Comparison of ENCODE assay signal across 15 cellular contexts in genomic region chr4:166662266-166662843, GRCh38.
A peak's percentile ranks its signal among the peaks of the same experiment; 100 is the strongest.
DNase-seq lines count a peak whose midpoint lies in the region; ATAC-seq and TF ChIP-seq lines count a peak whose summit lies in the region.
"Had no signal": no experiment of that assay in that cellular context is flagged by ENCODE, and none has a peak within 500 bp of the region (broad histone marks: within the 10 kb centered on the region; RNA-seq: fewer than 3 reads in every experiment).

No MANE protein-coding gene starts in this region.

- H3K9me3 ChIP-seq in SK-N-SH = no peaks in the 10 kb centered on the region; the same call in 1 of the 2 replicates
- H3K9me3 ChIP-seq: heart left ventricle, mucosa of descending colon had no signal

- H3K4me3 Mint-ChIP-seq in progenitor cell of endocrine pancreas (ENCODE audit: low read depth) = no peak overlapping the region
- H3K4me3 Mint-ChIP-seq: activated naive CD4-positive, alpha-beta T cell treated with anti-CD3 and anti-CD28 coated beads, Interleukin-2, amount 50 U/mL, for 24 hours; dendritic cell treated with granulocyte-macrophage colony-stimulating factor and Interleukin-4, amounts not matched to agents 40 ng/mL and 50 ng/mL, for 4 days had no signal

- H3K27me3 Mint-ChIP-seq in progenitor cell of endocrine pancreas = no peaks in the 10 kb centered on the region
- H3K27me3 Mint-ChIP-seq: activated naive CD4-positive, alpha-beta T cell treated with anti-CD3 and anti-CD28 coated beads, Interleukin-2, amount 50 U/mL, for 24 hours; dendritic cell treated with granulocyte-macrophage colony-stimulating factor and Interleukin-4, amounts not matched to agents 40 ng/mL and 50 ng/mL, for 4 days had no signal

- TF ChIP-seq RAD21 in SK-N-SH (IDR thresholded peaks at IDR 0.05; ENCODE audit: low read length) = no peak

- H3K27me3 ChIP-seq in SK-N-SH (ENCODE audit: insufficient read depth) = no peaks in the 10 kb centered on the region
- H3K27me3 ChIP-seq: heart left ventricle had no signal

- no peak for TF ChIP-seq EP300 in SK-N-SH (IDR thresholded peaks at IDR 0.05; ENCODE audit: borderline replicate concordance in 1 of 2, low read depth in 1 of 2, low read length in 1 of 2)

- H3K4me2 ChIP-seq in SK-N-SH = no peak overlapping the region

- no peak overlapping the region for H3K9ac ChIP-seq in SK-N-SH

- no peak overlapping the region for H3K4me3 ChIP-seq in SK-N-SH (ENCODE audit: low read depth in 2 of 2, low read length in 1 of 2)
- H3K4me3 ChIP-seq: heart left ventricle, mucosa of descending colon had no signal

- H3K27ac Mint-ChIP-seq in progenitor cell of endocrine pancreas = peak overlapping the region; percentile 8
- H3K27ac Mint-ChIP-seq: activated naive CD4-positive, alpha-beta T cell treated with anti-CD3 and anti-CD28 coated beads, Interleukin-2, amount 50 U/mL, for 24 hours; dendritic cell treated with granulocyte-macrophage colony-stimulating factor and Interleukin-4, amounts not matched to agents 40 ng/mL and 50 ng/mL, for 4 days had no signal

- H3K36me3 ChIP-seq in SK-N-SH (replicated peaks in 1 of 2; ENCODE audit: control insufficient read depth in 1 of 2, insufficient read depth in 2 of 2, low read length in 1 of 2) = no peaks in the 10 kb centered on the region
- H3K36me3 ChIP-seq: heart left ventricle had no signal

- DNase-seq in progenitor cell of endocrine pancreas (ENCODE audit: low spot score, unreplicated experiment) (no peak), kidney glomerular epithelial cell (lab: John Stamatoyannopoulos, UW) (no peak), AG08396 (ENCODE audit: low spot score) (no peak), SK-N-SH (no peak)
- DNase-seq: activated CD4-positive, CD25-positive, alpha-beta regulatory T cell; DND-41; heart left ventricle; mucosa of descending colon; NCI-H1105 treated with DMSO at 0.1 percent for 48 hours; stimulated activated CD8-positive, alpha-beta memory T cell treated with anti-CD3 and anti-CD28 coated beads, Interleukin-4, amount 100 ng/mL, for 48 hours had no signal

- H3K9me2 ChIP-seq in SK-N-SH = no peaks in the 10 kb centered on the region

- no peaks in the 10 kb centered on the region for H4K20me1 ChIP-seq in SK-N-SH (ENCODE audit: insufficient read depth)

- no peaks in the 10 kb centered on the region for H3K9me3 Mint-ChIP-seq in progenitor cell of endocrine pancreas (ENCODE audit: low read depth)

- no peaks in the 10 kb centered on the region; the same call in 1 of the 2 replicates for H3K79me2 ChIP-seq in SK-N-SH (ENCODE audit: insufficient read depth)

- 10% methylated on average over 3 of the region's 3 CpGs for WGBS in SK-N-SH (ENCODE audit: low lambda C conversion rate)

- peaks cover 4% of the 10 kb centered on the region for H3F3A ChIP-seq in SK-N-SH (replicated peaks; ENCODE audit: insufficient read depth)

- ATAC-seq in GM19328 (IDR thresholded peaks at IDR 0.05; ENCODE audit: unreplicated experiment) (peak; percentile 93), HG02623 (IDR thresholded peaks at IDR 0.05; ENCODE audit: unreplicated experiment) (peak; percentile 94), HG03439 (IDR thresholded peaks at IDR 0.05; ENCODE audit: unreplicated experiment) (peak; percentile 98)
- ATAC-seq: heart left ventricle, mucosa of descending colon had no signal

- no peak overlapping the region for H2AFZ ChIP-seq in SK-N-SH (ENCODE audit: low read depth)

- CTCF ChIA-PET in SK-N-SH (lab: Yijun Ruan, JAX) = no interaction called here

- POLR2A ChIA-PET in SK-N-SH (lab: Yijun Ruan, JAX) = no interaction called here

- no peak for TF ChIP-seq CTCF in progenitor cell of endocrine pancreas (IDR thresholded peaks at IDR 0.05; ENCODE audit: unreplicated experiment)
- no peak for TF ChIP-seq CTCF in SK-N-SH (IDR thresholded peaks at IDR 0.05)

- H3K27ac ChIP-seq in SK-N-SH (ENCODE audit: low read depth in 2 of 2, low read length in 1 of 2) = no peak overlapping the region
- H3K27ac ChIP-seq: heart left ventricle had no signal

- H3K4me1 ChIP-seq in SK-N-SH (ENCODE audit: control insufficient read depth in 1 of 2, insufficient read depth in 2 of 2, low read depth in 1 of 2, low read length in 1 of 2) = no peaks in the 10 kb centered on the region
- H3K4me1 ChIP-seq: heart left ventricle had no signal

- peaks cover 2% of the 10 kb centered on the region for H3K4me1 Mint-ChIP-seq in progenitor cell of endocrine pancreas (ENCODE audit: low read depth)
- H3K4me1 Mint-ChIP-seq: activated naive CD4-positive, alpha-beta T cell treated with anti-CD3 and anti-CD28 coated beads, Interleukin-2, amount 50 U/mL, for 24 hours had no signal

- H3K36me3 Mint-ChIP-seq in progenitor cell of endocrine pancreas (ENCODE audit: insufficient read depth) = no peaks in the 10 kb centered on the region
- H3K36me3 Mint-ChIP-seq: activated naive CD4-positive, alpha-beta T cell treated with anti-CD3 and anti-CD28 coated beads, Interleukin-2, amount 50 U/mL, for 24 hours had no signal

TF ChIP-seq in SK-N-SH, 30 proteins besides CTCF, POLR2A, EP300 and RAD21:
- TF ChIP-seq EZH2phosphoT487 (IDR thresholded peaks at IDR 0.05; ENCODE audit: borderline replicate concordance, low read depth) = no peak
- no peak for TF ChIP-seq REST (IDR thresholded peaks at IDR 0.05; ENCODE audit: low read depth, low read length)
